ENCODE assay signal across 8 cellular contexts in the genomic region with DNA sequence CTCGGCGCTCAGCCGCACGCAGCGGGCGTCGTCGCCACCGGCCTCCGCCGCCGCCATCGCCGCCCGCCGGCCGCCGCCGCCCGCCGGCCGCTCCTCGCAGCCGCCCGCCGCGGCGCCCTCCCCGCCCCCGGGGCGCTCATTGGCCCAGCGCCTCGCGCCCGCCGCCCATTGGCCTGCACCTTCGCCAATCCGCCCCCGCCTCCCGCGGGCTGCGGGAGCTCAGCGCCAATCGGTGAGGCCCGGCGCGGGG. TPM values are rescaled to one million over a fixed set of nuclear protein-coding genes. Genes with fewer than 3 reads are reported as not detected.
DNase-seq lines count a peak whose midpoint lies in the region; ATAC-seq and TF ChIP-seq lines count a peak whose summit lies in the region.

TSS of gene PGP (minus strand) at position 120 of the 250 bp plus-strand sequence. CDS start at position 57, 63 bp downstream.

- H3K4me1 ChIP-seq in CD8-positive, alpha-beta T cell (ENCODE audit: insufficient read depth, low read length), result peaks cover 14% of the 10 kb centered on the region
- H3K4me1 ChIP-seq in GM23338 (ENCODE audit: insufficient read depth), result peaks cover 10% of the 10 kb centered on the region; the same call in 1 of the 2 replicates
- H3K4me1 ChIP-seq in OCI-LY3 (ENCODE audit: low read length), result peaks cover 12% of the 10 kb centered on the region
- peaks cover 14 to 16% of the 10 kb centered on the region in 2 donors for H3K4me1 ChIP-seq in naive thymus-derived CD4-positive, alpha-beta T cell (ENCODE audit: control insufficient read depth in 2 of 2, insufficient read depth in 2 of 2, low read length in 2 of 2)

- H3K9me2 ChIP-seq in GM23338 (ENCODE audit: insufficient read depth), result no peaks in the 10 kb centered on the region

- H3K27me3 ChIP-seq in CD8-positive, alpha-beta T cell (ENCODE audit: insufficient read depth, low read length), result no peaks in the 10 kb centered on the region
- H3K27me3 ChIP-seq in GM23338 (ENCODE audit: insufficient read depth) (no peaks in the 10 kb centered on the region), OCI-LY3 (ENCODE audit: low read depth, low read length) (no peaks in the 10 kb centered on the region)
- no peaks in the 10 kb centered on the region for H3K27me3 ChIP-seq in naive thymus-derived CD4-positive, alpha-beta T cell (ENCODE audit: control insufficient read depth in 2 of 2, insufficient read depth in 2 of 2, low read length in 2 of 2)

- H3K4me3 Mint-ChIP-seq in CD8-positive, alpha-beta T cell, result peak within 1 kb of the TSS; percentile 84
- peak within 1 kb of the TSS; percentile 92 for H3K4me3 Mint-ChIP-seq in GM23338
- peak within 1 kb of the TSS; percentile 77 to 94 (median 88) for H3K4me3 Mint-ChIP-seq in naive thymus-derived CD4-positive, alpha-beta T cell

- peak; percentile 95 for ATAC-seq in CD8-positive, alpha-beta T cell
- no peak for ATAC-seq in GM23338
- ATAC-seq in naive thymus-derived CD4-positive, alpha-beta T cell, result peak; percentile 95

- no peaks in the 10 kb centered on the region for H3K36me3 ChIP-seq in CD8-positive, alpha-beta T cell (ENCODE audit: insufficient read depth, low read length)
- H3K36me3 ChIP-seq in GM23338 (ENCODE audit: insufficient read depth) (0 out of 2 replicates have a peak, but pooled peaks cover 5% of the 10 kb centered on the region), OCI-LY3 (replicated peaks; ENCODE audit: low read depth, low read length) (peaks cover 10% of the 10 kb centered on the region)
- peaks cover 0 to 6% (median 0%) of the 10 kb centered on the region in 3 experiments for H3K36me3 ChIP-seq in naive thymus-derived CD4-positive, alpha-beta T cell (ENCODE audit: control insufficient read depth in 2 of 3, insufficient read depth in 3 of 3, low read length in 3 of 3)

- H3K4me1 Mint-ChIP-seq in CD8-positive, alpha-beta T cell (ENCODE audit: low read depth), result peaks cover 13% of the 10 kb centered on the region
- H3K4me1 Mint-ChIP-seq in GM23338, result peaks cover 17% of the 10 kb centered on the region
- peaks cover 11 to 21% (median 17%) of the 10 kb centered on the region in 7 donors for H3K4me1 Mint-ChIP-seq in naive thymus-derived CD4-positive, alpha-beta T cell

- H3K79me2 ChIP-seq in GM23338 (replicated peaks; ENCODE audit: insufficient read depth) (peaks cover 19% of the 10 kb centered on the region), OCI-LY3 (ENCODE audit: low read length) (peaks cover 20% of the 10 kb centered on the region)

- H3K27ac ChIP-seq in CD8-positive, alpha-beta T cell (ENCODE audit: low read depth, low read length), result peak within 1 kb of the TSS; percentile 70
- H3K27ac ChIP-seq in GM23338 (ENCODE audit: low read depth) (peak within 1 kb of the TSS; percentile 98), OCI-LY3 (ENCODE audit: low read length) (peak within 1 kb of the TSS; percentile 68)
- peak within 1 kb of the TSS; percentile 85 for H3K27ac ChIP-seq in naive thymus-derived CD4-positive, alpha-beta T cell (ENCODE audit: low read depth, low read length)

- no peaks in the 10 kb centered on the region for H3K27me3 Mint-ChIP-seq in CD8-positive, alpha-beta T cell (ENCODE audit: low read depth)
- H3K27me3 Mint-ChIP-seq in GM23338 (ENCODE audit: insufficient read depth, low read depth, poor library complexity), result peaks cover 17% of the 10 kb centered on the region
- no peaks in the 10 kb centered on the region for H3K27me3 Mint-ChIP-seq in naive thymus-derived CD4-positive, alpha-beta T cell

- H4K20me1 ChIP-seq in GM23338 (replicated peaks; ENCODE audit: insufficient read depth) (peaks cover 18% of the 10 kb centered on the region), OCI-LY3 (ENCODE audit: insufficient read depth, low read length) (peaks cover 7% of the 10 kb centered on the region)

- peak within 1 kb of the TSS; percentile 86 for H3K27ac Mint-ChIP-seq in CD8-positive, alpha-beta T cell
- H3K27ac Mint-ChIP-seq in GM23338, result peak within 1 kb of the TSS; percentile 99
- H3K27ac Mint-ChIP-seq in naive thymus-derived CD4-positive, alpha-beta T cell, result peak within 1 kb of the TSS; percentile 45 to 92 (median 88)

- in situ Hi-C loops in endometrial microvascular endothelial cells (cut with HindIII; ENCODE audit: inconsistent ontology term, low pct_unique_long_range_greater_than_20kb, low sequenced_read_pairs) (no loop called here), ACHN (cut with HindIII; ENCODE audit: low pct_ligation_motif_present, low pct_unique_long_range_greater_than_20kb, low sequenced_read_pairs) (no loop called here)

- peak within 1 kb of the TSS; percentile 82 for H3K9ac ChIP-seq in OCI-LY3 (ENCODE audit: low read length)

- H2AFZ ChIP-seq in GM23338 (peak within 1 kb of the TSS; percentile 89), OCI-LY3 (ENCODE audit: low read depth, low read length) (no peak within 1 kb of the TSS; the same call in 1 of the 2 replicates)

- peak within 1 kb of the TSS; percentile 80 for H3K4me3 ChIP-seq in CD8-positive, alpha-beta T cell (ENCODE audit: low read depth, low read length)
- peak within 1 kb of the TSS; percentile 69 for H3K4me3 ChIP-seq in GM23338
- peak within 1 kb of the TSS; percentile 98 for H3K4me3 ChIP-seq in OCI-LY3 (ENCODE audit: low read length)
- peak within 1 kb of the TSS; percentile 90 for H3K4me3 ChIP-seq in naive thymus-derived CD4-positive, alpha-beta T cell (ENCODE audit: low read length)

- H3K4me2 ChIP-seq in GM23338 (peak within 1 kb of the TSS; percentile 84), OCI-LY3 (ENCODE audit: low read length) (peak within 1 kb of the TSS; percentile 88)

- CTCF ChIA-PET in CD8-positive, alpha-beta T cell (lab: Charles Lee), result interaction anchor here (1.3 kb wide), 1 partner anchor 10 kb away, joined by 4 read pairs; no protein-coding TSS in a partner anchor
- CTCF ChIA-PET in naive thymus-derived CD4-positive, alpha-beta T cell (lab: Charles Lee), result interaction anchor here (1.2 kb wide), 1 partner anchor 54 kb away, joined by 4 read pairs; no protein-coding TSS in a partner anchor

- no peaks in the 10 kb centered on the region for H3K9me3 Mint-ChIP-seq in CD8-positive, alpha-beta T cell
- no peaks in the 10 kb centered on the region; the same call in 2 of the 3 replicates for H3K9me3 Mint-ChIP-seq in GM23338
- peaks cover 0 to 1% (median 0%) of the 10 kb centered on the region in 11 donors for H3K9me3 Mint-ChIP-seq in naive thymus-derived CD4-positive, alpha-beta T cell

- H3K9me3 ChIP-seq in CD8-positive, alpha-beta T cell (ENCODE audit: low read length), result no peaks in the 10 kb centered on the region
- no peaks in the 10 kb centered on the region for H3K9me3 ChIP-seq in OCI-LY3 (ENCODE audit: insufficient read depth, low read length)
- H3K9me3 ChIP-seq in naive thymus-derived CD4-positive, alpha-beta T cell (ENCODE audit: control insufficient read depth in 2 of 3, low read length in 3 of 3), result no peaks in the 10 kb centered on the region

- intact Hi-C loops in CD8-positive, alpha-beta T cell (cut with DNase I, micrococcal nuclease), result loop anchor here (1.0 to 2.0 kb wide), 3 partner anchors 9 to 298 kb away; partner anchors contain the start of genes ATP6V0C (in 1 of the 2), MLST8 (in 1 of the 2) and RNPS1 (in 1 of the 2)
- intact Hi-C loops in naive thymus-derived CD4-positive, alpha-beta T cell (cut with micrococcal nuclease), result loop anchor here in 1 of 2 donors (2.0 kb wide), 2 partner anchors 54 to 250 kb away; partner anchors contain the start of genes RNPS1 and RPS2

- H3K36me3 Mint-ChIP-seq in CD8-positive, alpha-beta T cell, result peaks cover 8% of the 10 kb centered on the region
- peaks cover 23% of the 10 kb centered on the region for H3K36me3 Mint-ChIP-seq in GM23338 (ENCODE audit: low read depth)
- H3K36me3 Mint-ChIP-seq in naive thymus-derived CD4-positive, alpha-beta T cell, result no peaks in the 10 kb centered on the region

- peaks cover 37% of the 10 kb centered on the region; the same call in 1 of the 2 replicates for H3F3A ChIP-seq in GM23338 (replicated peaks; ENCODE audit: low read depth)

- no peak for TF ChIP-seq CTCF in CD8-positive, alpha-beta T cell (IDR thresholded peaks at IDR 0.05)
- TF ChIP-seq CTCF in GM23338 (conservative IDR thresholded peaks at IDR 0.05; ENCODE audit: low read depth in 2 of 2) (no peak), OCI-LY3 (IDR thresholded peaks at IDR 0.05; ENCODE audit: low read depth, low read length) (no peak)

- no peak for DNase-seq in CD8-positive, alpha-beta T cell
- DNase-seq in GM23338 (ENCODE audit: low spot score) (no peak), GM03348 (ENCODE audit: low spot score) (no peak), ACHN (no peak)
- no peak for DNase-seq in naive thymus-derived CD4-positive, alpha-beta T cell
- DNase-seq in stimulated activated CD4-positive, alpha-beta T cell treated with anti-CD3 and anti-CD28 coated beads, Interleukin-4, amount 100 ng/mL, for 4 hours, result no peak

- POLR2A ChIA-PET in CD8-positive, alpha-beta T cell (lab: Charles Lee), result interaction anchor here (0.6 to 2.7 kb wide), 8 partner anchors 9 to 359 kb away, joined by 3 to 23 read pairs (median 8); partner anchors contain the start of genes AMDHD2, ECI1, MLST8 and RPS2
- POLR2A ChIA-PET in naive thymus-derived CD4-positive, alpha-beta T cell (lab: Charles Lee), result interaction anchor here (0.6 to 3.8 kb wide), 21 partner anchors 8 to 1498 kb away, joined by 3 to 50 read pairs (median 4); partner anchors contain the start of genes AMDHD2, ATP6V0C, E4F1 and ECI1

TF ChIP-seq in GM23338, 12 proteins besides CTCF, POLR2A, EP300 and RAD21:
- TF ChIP-seq ZNF331 (CRISPR knock-in tag; IDR thresholded peaks at IDR 0.05; ENCODE audit: low read depth), result no peak
- TF ChIP-seq ZNF114 (CRISPR knock-in tag; IDR thresholded peaks at IDR 0.05), result peak; percentile 92
- TF ChIP-seq EZH2phosphoT487 (IDR thresholded peaks at IDR 0.05; ENCODE audit: unreplicated experiment), result no peak

RNA-seq across cellular contexts. Expression of gene PGP, which starts in this region (rescaled TPM):
- 1 to 10 TPM; 7.7 TPM for total RNA-seq in CD8-positive, alpha-beta T cell
- total RNA-seq in GM23338 (2014; rRNA removed; shearing (Covaris generic)), result 59.3 and 80.3 TPM in 2 replicates
- 44.4 and 52.1 TPM in 2 replicates for polyA plus RNA-seq in GM23338 (2016; fragmentation: Nextera tagmentation; extraction: Ambion mirVana)
- 21.6 TPM for total RNA-seq in endometrial microvascular endothelial cells (ENCODE audit: inconsistent ontology term)
- 10 to 100 TPM in 3 of 5 experiments, 1 to 10 TPM in 2; 7.7 to 26.5 (median 20.4) TPM for total RNA-seq in naive thymus-derived CD4-positive, alpha-beta T cell
- polyA plus RNA-seq in naive thymus-derived CD4-positive, alpha-beta T cell, result 10 to 100 TPM in 1 of 2 donors, 1 to 10 TPM in 1; 6.0 to 12.9 TPM
